8 cellular contexts compared by ENCODE assay signal in genomic region chr3:83523470-83524073, GRCh38.
DNase-seq lines count a peak whose midpoint lies in the region; TF ChIP-seq lines count a peak whose summit lies in the region.

No MANE protein-coding gene starts in this region.

- TF ChIP-seq CTCF in GM20000 (IDR thresholded peaks at IDR 0.05; ENCODE audit: extremely low read depth, missing control alignments) (peak; percentile 23), HL-60 (IDR thresholded peaks at IDR 0.05; ENCODE audit: insufficient read depth, low read length) (peak; percentile 69), dorsolateral prefrontal cortex (IDR thresholded peaks at IDR 0.05 in 54 of 56, conservative IDR thresholded peaks at IDR 0.05 in 2 of 56; ENCODE audit: low read depth in 1 of 56, partially characterized antibody in 56 of 56) (peak in 52 of 56 donors; percentile 15 to 68 (median 44)), mesothelial cell of epicardium (IDR thresholded peaks at IDR 0.05; ENCODE audit: unreplicated experiment) (peak; percentile 54)

- H3K9me3 Mint-ChIP-seq in mesothelial cell of epicardium: no peaks in the 10 kb centered on the region

- no peak overlapping the region for H3K27ac ChIP-seq in HL-60 (replicated peaks)
- no peak overlapping the region for H3K27ac ChIP-seq in dorsolateral prefrontal cortex

- no peaks in the 10 kb centered on the region for H3K27me3 Mint-ChIP-seq in mesothelial cell of epicardium (ENCODE audit: low read depth)

- DNase-seq in DMS114 treated with DMSO at 0.1 percent for 48 hours (lab: John Stamatoyannopoulos, UW; ENCODE audit: unreplicated experiment) (peak; percentile 12), GM20000 (ENCODE audit: low spot score) (peak; percentile 29), HL-60 (ENCODE audit: low read depth in 1 of 2, low spot score in 1 of 2) (peak; percentile 21 to 59), NOMO-1 (lab: John Stamatoyannopoulos, UW; ENCODE audit: unreplicated experiment in 2 of 2) (peak; percentile 29 to 35), dorsolateral prefrontal cortex (peak in 1 of 10 donors; percentile 32), mesothelial cell of epicardium (ENCODE audit: low spot score in 2 of 2, unreplicated experiment in 2 of 2) (peak in 1 of 2 experiments; percentile 70), cerebellar nuclear complex (lab: John Stamatoyannopoulos, UW) (no peak)
- DNase-seq in stimulated activated CD4-positive, alpha-beta T cell treated with anti-CD3 and anti-CD28 coated beads, Interleukin-4, amount 100 ng/mL, for 4 hours: no peak

- H3K4me1 Mint-ChIP-seq in mesothelial cell of epicardium: peaks cover 2% of the 10 kb centered on the region

- H3K4me3 Mint-ChIP-seq in mesothelial cell of epicardium: no peak overlapping the region

- intact Hi-C loops in dorsolateral prefrontal cortex (cut with DNase I): no loop called here

- no peaks in the 10 kb centered on the region for H3K36me3 Mint-ChIP-seq in mesothelial cell of epicardium

- H3K4me3 ChIP-seq in HL-60 (replicated peaks; ENCODE audit: insufficient read depth, low read length) (no peak overlapping the region), dorsolateral prefrontal cortex (no peak overlapping the region)

- no peaks in the 10 kb centered on the region for H3K27me3 ChIP-seq in HL-60 (ENCODE audit: insufficient read depth, poor library complexity, severe bottlenecking)
- H3K27me3 ChIP-seq in dorsolateral prefrontal cortex: no peaks in the 10 kb centered on the region

- no peak overlapping the region for H3K27ac Mint-ChIP-seq in mesothelial cell of epicardium

Comparison
In these comparisons a context has a peak if more than half of its experiments do, and no peak if none do; other contexts are left out.
1. DNase-seq: peak in DMS114 treated with DMSO at 0.1 percent for 48 hours (single experiment), GM20000 (single experiment), HL-60 (2 of 2) and NOMO-1 (2 of 2); none in stimulated activated CD4-positive, alpha-beta T cell treated with anti-CD3 and anti-CD28 coated beads, Interleukin-4, amount 100 ng/mL, for 4 hours (0 of 2) and cerebellar nuclear complex (0 of 2).
2. Peak in every context shown above with its lines, with median percentiles within 50 percentile points of each other: CTCF ChIP-seq.